ENCODE assay signal across 8 cellular contexts in the genomic region with DNA sequence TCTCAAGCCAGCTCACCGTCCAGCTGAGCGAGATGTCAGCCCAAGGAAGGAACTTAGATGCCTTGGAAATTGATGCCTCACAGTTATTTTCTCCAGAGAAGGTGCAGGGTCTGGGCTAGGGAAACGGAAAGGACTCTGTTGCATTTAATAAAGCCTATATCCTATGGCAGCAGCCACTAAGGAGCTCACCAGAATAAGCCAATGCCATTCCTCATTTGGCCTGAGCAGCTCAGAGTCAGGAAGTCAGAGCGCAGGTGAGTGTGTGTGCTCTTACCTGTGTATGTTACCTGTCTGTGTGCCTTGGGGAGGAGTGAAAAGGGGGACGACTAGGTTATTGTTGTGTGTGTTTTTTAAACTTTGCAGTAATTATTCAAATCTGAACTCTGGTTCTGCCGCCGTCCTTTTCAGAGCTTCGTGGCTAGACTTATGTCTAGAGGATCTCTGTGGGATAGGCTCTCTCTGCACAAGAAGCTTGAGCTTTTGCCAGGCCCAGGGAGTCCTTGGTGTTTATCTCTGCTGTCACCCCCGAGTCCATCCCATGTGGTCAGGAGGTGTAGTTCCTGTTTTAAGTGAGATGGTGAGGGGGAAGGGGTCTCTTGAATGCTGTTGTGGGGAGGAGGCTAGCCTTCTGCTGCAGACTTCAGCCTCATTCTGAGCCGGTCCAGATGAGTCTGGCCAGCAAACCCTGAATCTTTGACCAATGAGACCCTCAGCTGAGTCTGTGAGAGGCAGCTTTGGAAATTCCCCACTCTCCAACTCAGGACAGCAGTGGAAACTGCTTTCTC. TPM values are rescaled to one million over a fixed set of nuclear protein-coding genes. Genes with fewer than 3 reads are reported as not detected.
DNase-seq lines count a peak whose midpoint lies in the region; ATAC-seq and TF ChIP-seq lines count a peak whose summit lies in the region.

No MANE protein-coding gene starts in this region.

- peaks cover 38% of the 10 kb centered on the region for H3K27me3 Mint-ChIP-seq in activated naive CD4-positive, alpha-beta T cell treated with anti-CD3 and anti-CD28 coated beads, Interleukin-2, amount 10 ng/mL, durations not matched to agents 7 days and 5 days

- H3K27ac ChIP-seq in WERI-Rb-1 (peak overlapping the region; percentile 38), tibial artery (peak overlapping the region; percentile 17 to 47)

- H3K9me3 Mint-ChIP-seq in activated naive CD4-positive, alpha-beta T cell treated with anti-CD3 and anti-CD28 coated beads, Interleukin-2, amount 10 ng/mL, durations not matched to agents 7 days and 5 days = no peaks in the 10 kb centered on the region

- H3K36me3 ChIP-seq in WERI-Rb-1 = peaks cover 7% of the 10 kb centered on the region
- no peaks in the 10 kb centered on the region for H3K36me3 ChIP-seq in tibial artery

- intact Hi-C loops in tibial artery (cut with DNase I; ENCODE audit: low total_unique reads) = no loop called here

- no peaks in the 10 kb centered on the region for H3K27me3 ChIP-seq in WERI-Rb-1 (ENCODE audit: insufficient read depth, low read depth, severe bottlenecking)
- no peaks in the 10 kb centered on the region for H3K27me3 ChIP-seq in tibial artery

- H3K36me3 Mint-ChIP-seq in activated naive CD4-positive, alpha-beta T cell treated with anti-CD3 and anti-CD28 coated beads, Interleukin-2, amount 10 ng/mL, durations not matched to agents 7 days and 5 days = no peaks in the 10 kb centered on the region

- no peaks in the 10 kb centered on the region for H3K9me3 ChIP-seq in WERI-Rb-1 (ENCODE audit: severe bottlenecking)
- H3K9me3 ChIP-seq in tibial artery = no peaks in the 10 kb centered on the region

- H3K4me1 Mint-ChIP-seq in activated naive CD4-positive, alpha-beta T cell treated with anti-CD3 and anti-CD28 coated beads, Interleukin-2, amount 10 ng/mL, durations not matched to agents 7 days and 5 days = peaks cover 40% of the 10 kb centered on the region

- H3K27ac Mint-ChIP-seq in activated naive CD4-positive, alpha-beta T cell treated with anti-CD3 and anti-CD28 coated beads, Interleukin-2, amount 10 ng/mL, durations not matched to agents 7 days and 5 days = no peak overlapping the region

- CTCF ChIA-PET in activated naive CD4-positive, alpha-beta T cell treated with anti-CD3 and anti-CD28 coated beads, Interleukin-2, amount 10 ng/mL, durations not matched to agents 7 days and 5 days (lab: Charles Lee) = interaction anchor here (0.7 to 7.8 kb wide), 26 partner anchors 8 to 241 kb away, joined by 3 to 224 read pairs (median 4); partner anchors contain the start of gene RBBP5

- DNase-seq in activated naive CD4-positive, alpha-beta T cell treated with anti-CD3 and anti-CD28 coated beads, Interleukin-2, amount 10 ng/mL, durations not matched to agents 7 days and 5 days = no peak
- DNase-seq in activated naive CD4-positive, alpha-beta T cell (lab: John Stamatoyannopoulos, UW) = no peak
- no peak for DNase-seq in WERI-Rb-1
- peak; percentile 30 for DNase-seq in left lobe of liver (ENCODE audit: low spot score)
- no peak for DNase-seq in tibial artery
- DNase-seq in activated gamma-delta T cell (lab: John Stamatoyannopoulos, UW) = no peak
- no peak for DNase-seq in 8988T

- H3K4me3 Mint-ChIP-seq in activated naive CD4-positive, alpha-beta T cell treated with anti-CD3 and anti-CD28 coated beads, Interleukin-2, amount 10 ng/mL, durations not matched to agents 7 days and 5 days = peak overlapping the region; percentile 82

- TF ChIP-seq CTCF in WERI-Rb-1 (IDR thresholded peaks at IDR 0.05; ENCODE audit: low read depth, low read length) = 0 out of 2 replicates have a peak, but pooled peaks have one; percentile 0
- TF ChIP-seq CTCF in tibial artery (IDR thresholded peaks at IDR 0.05) = no peak

- H3K4me1 ChIP-seq in tibial artery = peaks cover 0 to 33% (median 23%) of the 10 kb centered on the region in 4 donors

- H3K4me3 ChIP-seq in WERI-Rb-1 (ENCODE audit: low read depth, low read length) = peak overlapping the region; percentile 34
- H3K4me3 ChIP-seq in tibial artery = peak overlapping the region; percentile 59 to 84

- ATAC-seq in left lobe of liver (no peak), HG03039 (IDR thresholded peaks at IDR 0.05; ENCODE audit: unreplicated experiment) (no peak)

RNA-seq across cellular contexts. Expression of gene TMCC2, which starts 2.4 kb away (rescaled TPM):
- 0.33 TPM for total RNA-seq in left lobe of liver

RNA-seq across cellular contexts. Expression of gene DSTYK, which starts 18.6 kb away (rescaled TPM):
- 2.5 TPM for total RNA-seq in left lobe of liver
